In genomic region chr14:24972844-24973243, GRCh38 we compare ENCODE assay signal across 34 cellular contexts.
"Had no signal": no experiment of that assay in that cellular context is flagged by ENCODE, and none has a peak within 500 bp of the region (broad histone marks: within the 10 kb centered on the region; RNA-seq: fewer than 3 reads in every experiment).

No MANE protein-coding gene starts in this region.

- H3K27me3 ChIP-seq: adrenal gland, ascending aorta, body of pancreas, brain microvascular endothelial cell, breast epithelium, cardiac muscle cell had no signal

- H3K27ac ChIP-seq: adrenal gland, ascending aorta, brain microvascular endothelial cell, breast epithelium, cardiac muscle cell had no signal

- H3K36me3 ChIP-seq: adrenal gland, ascending aorta, brain microvascular endothelial cell, breast epithelium, cardiac muscle cell had no signal

- H3K9me3 ChIP-seq: adrenal gland, ascending aorta, body of pancreas, breast epithelium had no signal

- DNase-seq: activated effector memory CD4-positive, alpha-beta T cell treated with anti-CD3 and anti-CD28 coated beads, Interleukin-2, amount 50 U/mL, for 16 hours; activated effector memory CD4-positive, alpha-beta T cell treated with Interleukin-2 at 50 U/mL for 16 hours; activated gamma-delta T cell; activated gamma-delta T cell treated with Interleukin-2 at 50 U/mL for 16 hours; activated naive CD4-positive, alpha-beta T cell; activated naive CD4-positive, alpha-beta T cell treated with anti-CD3 and anti-CD28 coated beads for 36 hours; activated naive CD4-positive, alpha-beta T cell treated with anti-CD3 and anti-CD28 coated beads, Interleukin-2, amount 10 ng/mL, durations not matched to agents 7 days and 5 days; activated naive CD4-positive, alpha-beta T cell treated with anti-CD3 and anti-CD28 coated beads, Interleukin-2, amount 50 U/mL, for 16 hours; activated naive CD4-positive, alpha-beta T cell treated with Interleukin-2 at 50 U/mL for 16 hours; activated naive CD8-positive, alpha-beta T cell treated with anti-CD3 and anti-CD28 coated beads for 36 hours; activated naive CD8-positive, alpha-beta T cell treated with anti-CD3 and anti-CD28 coated beads, Interleukin-2, amount 10 ng/mL, durations not matched to agents 7 days and 5 days; activated naive CD8-positive, alpha-beta T cell treated with anti-CD3 and anti-CD28 coated beads, Interleukin-2, amount 50 U/mL, for 24 hours; activated T-cell treated with anti-CD3 and anti-CD28 coated beads, Interleukin-2, amount 50 U/mL, for 1 hour; activated T-cell treated with anti-CD3 and anti-CD28 coated beads, Interleukin-2, amount 50 U/mL, for 24 hours; activated T-cell treated with anti-CD3 and anti-CD28 coated beads, Interleukin-2, amount 50 U/mL, for 4 hours; activated T-cell treated with anti-CD3 and anti-CD28 coated beads, Interleukin-2, amount 50 U/mL, for 48 hours; activated T-cell treated with anti-CD3 and anti-CD28 coated beads, Interleukin-2, amount 50 U/mL, for 72 hours; adrenal gland; amniotic stem cell; amygdala; anterior cingulate cortex; aorta; body of pancreas; brain microvascular endothelial cell; caudate nucleus; central memory CD4-positive, alpha-beta T cell; cerebellar nuclear complex had no signal

- ATAC-seq: activated naive CD4-positive, alpha-beta T cell treated with anti-CD3 and anti-CD28 coated beads, Interleukin-2, amount 50 U/mL, for 72 hours; activated naive CD8-positive, alpha-beta T cell treated with anti-CD3 and anti-CD28 coated beads, Interleukin-2, amount 50 U/mL, for 24 hours; activated T-cell treated with anti-CD3 and anti-CD28 coated beads, Interleukin-2, amount 50 U/mL, for 4 hours; activated T-cell treated with anti-CD3 and anti-CD28 coated beads, Interleukin-2, amount 50 U/mL, for 72 hours; activated T-helper 17 cell treated with anti-CD3 and anti-CD28 coated beads, Interleukin-2, amount 50 U/mL, for 72 hours; body of pancreas had no signal

- H3K4me1 ChIP-seq: adrenal gland, ascending aorta, breast epithelium had no signal

- FAIRE-seq: astrocyte, bronchial epithelial cell had no signal

- H3K4me3 ChIP-seq: adrenal gland, ascending aorta, body of pancreas, breast epithelium, cardiac muscle cell had no signal
